1 cellular context compared by ENCODE assay signal in genomic region chr15:77939851-77940250, GRCh38.
TF ChIP-seq lines count a peak whose summit lies in the region.

No MANE protein-coding gene starts in this region.

TF ChIP-seq in HCT116, 20 proteins besides CTCF, POLR2A, EP300 and RAD21 (continued from another document):
- TF ChIP-seq REST (IDR thresholded peaks at IDR 0.05; ENCODE audit: low read depth) (no peak), CEBPB (IDR thresholded peaks at IDR 0.05; ENCODE audit: low read depth) (no peak), POLR2AphosphoS5 (IDR thresholded peaks at IDR 0.05; ENCODE audit: low read depth, low read length) (no peak), SRF (IDR thresholded peaks at IDR 0.05; ENCODE audit: low read depth) (no peak), EGR1 (IDR thresholded peaks at IDR 0.05; ENCODE audit: low read depth) (no peak), EZH2phosphoT487 (IDR thresholded peaks at IDR 0.05; ENCODE audit: borderline replicate concordance) (no peak), TCF7L2 (IDR thresholded peaks at IDR 0.05; ENCODE audit: borderline replicate concordance, extremely low read depth, insufficient read depth, insufficient read length) (no peak), ZFX (IDR thresholded peaks at IDR 0.05) (no peak), CBX3 (IDR thresholded peaks at IDR 0.05; ENCODE audit: low read depth) (no peak), SIN3A (IDR thresholded peaks at IDR 0.05; ENCODE audit: low read depth) (no peak), ZNF274 (IDR thresholded peaks at IDR 0.05; ENCODE audit: low read depth, low read length) (no peak), JUND (IDR thresholded peaks at IDR 0.05) (no peak), MAX (IDR thresholded peaks at IDR 0.05) (no peak), ZBTB33 (IDR thresholded peaks at IDR 0.05; ENCODE audit: extremely low read depth, insufficient replicate concordance, low read length) (no peak), FOSL1 (IDR thresholded peaks at IDR 0.05; ENCODE audit: low read depth) (no peak)
